In genomic region chr4:19823781-19824180, GRCh38 we compare ENCODE assay signal across 22 cellular contexts.
"Had no signal": no experiment of that assay in that cellular context is flagged by ENCODE, and none has a peak within 500 bp of the region (broad histone marks: within the 10 kb centered on the region; RNA-seq: fewer than 3 reads in every experiment).

No MANE protein-coding gene starts in this region.

- H3K27me3 ChIP-seq: adrenal gland, SJSA1 had no signal

- DNase-seq: activated CD4-positive, alpha-beta T cell treated with anti-CD3 and anti-CD28 coated beads for 36 hours; activated CD4-positive, CD25-positive, alpha-beta regulatory T cell; activated CD8-positive, alpha-beta memory T cell treated with anti-CD3 and anti-CD28 coated beads, Interleukin-2, amount 50 U/mL, for 4 hours; activated CD8-positive, alpha-beta T cell treated with anti-CD3 and anti-CD28 coated beads for 36 hours; activated gamma-delta T cell treated with Interleukin-2 at 50 U/mL for 16 hours; activated naive CD4-positive, alpha-beta T cell treated with anti-CD3 and anti-CD28 coated beads, Interleukin-2, amount 10 ng/mL, durations not matched to agents 7 days and 5 days; activated naive CD8-positive, alpha-beta T cell treated with anti-CD3 and anti-CD28 coated beads, Interleukin-2, amount 10 ng/mL, durations not matched to agents 7 days and 5 days; activated T-cell treated with anti-CD3 and anti-CD28 coated beads, Interleukin-2, amount 50 U/mL, for 72 hours; adrenal gland; anterior cingulate cortex; cerebellar nuclear complex; Karpas-422; MM.1S; NCI-H1930; NCI-H2107; NCI-H446; NCI-H774; PC-3; SHP77; T-helper 1 cell had no signal

- H3K4me1 ChIP-seq: adrenal gland, SJSA1 had no signal

- H3K9me3 ChIP-seq: adrenal gland, SJSA1 had no signal

- H3K4me3 ChIP-seq: adrenal gland, K562, SJSA1 had no signal

- H3K36me3 ChIP-seq: adrenal gland, SJSA1 had no signal
